In the genomic region with DNA sequence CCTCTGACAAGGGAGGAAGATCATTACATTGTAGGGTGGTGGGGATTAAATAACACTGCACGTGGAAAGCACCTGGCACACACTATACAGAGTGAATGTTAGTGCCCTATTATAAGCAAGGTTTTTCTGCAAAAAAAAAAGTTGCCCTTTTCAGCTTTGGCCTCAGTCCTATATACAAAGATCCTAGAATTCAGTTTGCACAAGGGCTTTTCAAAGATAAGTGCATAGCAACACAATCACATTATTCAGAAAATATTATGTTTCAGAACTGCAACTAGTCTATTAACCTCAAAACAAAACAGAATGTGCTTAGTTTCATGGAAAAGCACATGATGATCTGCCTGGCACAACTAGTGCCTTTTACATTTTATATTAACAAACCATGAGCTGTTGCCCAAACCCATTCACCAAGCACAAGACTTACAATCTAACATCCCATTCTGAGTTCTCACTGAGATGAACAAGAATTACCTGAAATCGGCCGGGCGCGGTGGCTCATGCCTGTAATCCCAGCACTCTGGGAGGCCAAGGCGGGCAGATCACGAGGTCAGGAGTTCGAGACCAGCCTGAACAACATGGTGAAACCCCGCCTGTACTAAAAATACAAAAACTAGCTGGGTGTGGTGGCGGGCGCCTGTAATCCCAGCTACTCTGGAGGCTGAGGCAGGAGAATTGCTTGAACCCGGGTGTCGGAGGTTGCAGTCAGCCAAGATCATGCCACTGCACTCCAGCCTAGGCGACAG, we compare ENCODE assay signal across 9 cellular contexts. TPM values are rescaled to one million over a fixed set of nuclear protein-coding genes. Genes with fewer than 3 reads are reported as not detected.
DNase-seq lines count a peak whose midpoint lies in the region; ATAC-seq and TF ChIP-seq lines count a peak whose summit lies in the region.
"Had no signal": no experiment of that assay in that cellular context is flagged by ENCODE, and none has a peak within 500 bp of the region (broad histone marks: within the 10 kb centered on the region; RNA-seq: fewer than 3 reads in every experiment).

No MANE protein-coding gene starts in this region.

- TF ChIP-seq CTCF in RWPE2 (IDR thresholded peaks at IDR 0.05; ENCODE audit: poor library complexity, severe bottlenecking): no peak
- TF ChIP-seq CTCF in foreskin keratinocyte (conservative IDR thresholded peaks at IDR 0.05): no peak
- TF ChIP-seq CTCF in thoracic aorta (IDR thresholded peaks at IDR 0.05): no peak

- no peak for ATAC-seq in RWPE2 (ENCODE audit: low read depth)
- no peak for ATAC-seq in foreskin keratinocyte
- peak; percentile 15 for ATAC-seq in thoracic aorta (ENCODE audit: insufficient number of reproducible peaks, low FRiP score, low read depth)
- ATAC-seq in HG03565 (IDR thresholded peaks at IDR 0.05; ENCODE audit: unreplicated experiment): no peak

- H3K4me3 ChIP-seq in RWPE2 (ENCODE audit: severe bottlenecking): peak overlapping the region; percentile 72
- peak overlapping the region; percentile 90 for H3K4me3 ChIP-seq in thoracic aorta

- peaks cover 17% of the 10 kb centered on the region for H3K36me3 Mint-ChIP-seq in activated T-cell treated with anti-CD3 and anti-CD28 coated beads, Interleukin-2, amount 50 U/mL, for 24 hours (ENCODE audit: low read depth)

- peak overlapping the region; percentile 91 for H3K4me3 Mint-ChIP-seq in activated T-cell treated with anti-CD3 and anti-CD28 coated beads, Interleukin-2, amount 50 U/mL, for 24 hours

- H3K4me1 ChIP-seq in RWPE2 (ENCODE audit: insufficient read depth, poor library complexity, severe bottlenecking): peaks cover 8% of the 10 kb centered on the region
- peaks cover 24% of the 10 kb centered on the region for H3K4me1 ChIP-seq in foreskin keratinocyte
- peaks cover 20 to 52% of the 10 kb centered on the region in 2 donors for H3K4me1 ChIP-seq in thoracic aorta (ENCODE audit: control insufficient read depth in 1 of 2, low read depth in 2 of 2)

- no peak overlapping the region for H3K27ac Mint-ChIP-seq in activated T-cell treated with anti-CD3 and anti-CD28 coated beads, Interleukin-2, amount 50 U/mL, for 24 hours

- H3K4me1 Mint-ChIP-seq in activated T-cell treated with anti-CD3 and anti-CD28 coated beads, Interleukin-2, amount 50 U/mL, for 24 hours (ENCODE audit: low read depth): peaks cover 56% of the 10 kb centered on the region

- no peak for DNase-seq in activated T-cell treated with anti-CD3 and anti-CD28 coated beads, Interleukin-2, amount 50 U/mL, for 24 hours
- DNase-seq in activated T-cell treated with anti-CD3 and anti-CD28 coated beads, Interleukin-2, amount 50 U/mL, for 1 hour: no peak
- DNase-seq in RWPE2 (ENCODE audit: low spot score) (no peak), foreskin keratinocyte (peak in 1 of 2 donors; percentile 49), thoracic aorta (ENCODE audit: low spot score) (no peak), COR-L47 (lab: John Stamatoyannopoulos, UW) (no peak), GF-D8 (lab: John Stamatoyannopoulos, UW) (no peak)
- DNase-seq: left ventricle myocardium inferior had no signal

- H3K36me3 ChIP-seq in RWPE2 (ENCODE audit: low read depth) (no peaks in the 10 kb centered on the region; the same call in 1 of the 2 replicates), thoracic aorta (no peaks in the 10 kb centered on the region)
- H3K36me3 ChIP-seq: left ventricle myocardium inferior had no signal

- H3K27me3 ChIP-seq in RWPE2 (ENCODE audit: insufficient read depth, poor library complexity, severe bottlenecking) (no peaks in the 10 kb centered on the region), foreskin keratinocyte (no peaks in the 10 kb centered on the region), thoracic aorta (replicated peaks; ENCODE audit: insufficient read depth) (no peaks in the 10 kb centered on the region)

- H3K9me3 Mint-ChIP-seq in activated T-cell treated with anti-CD3 and anti-CD28 coated beads, Interleukin-2, amount 50 U/mL, for 24 hours: no peaks in the 10 kb centered on the region

- H3K27me3 Mint-ChIP-seq in activated T-cell treated with anti-CD3 and anti-CD28 coated beads, Interleukin-2, amount 50 U/mL, for 24 hours: no peaks in the 10 kb centered on the region

- no peaks in the 10 kb centered on the region for H3K9me3 ChIP-seq in RWPE2 (ENCODE audit: severe bottlenecking)
- no peaks in the 10 kb centered on the region for H3K9me3 ChIP-seq in thoracic aorta
- H3K9me3 ChIP-seq: left ventricle myocardium inferior had no signal

- H3K27ac ChIP-seq in RWPE2 (ENCODE audit: poor library complexity, severe bottlenecking) (peak overlapping the region; percentile 63), foreskin keratinocyte (peak overlapping the region; percentile 45), thoracic aorta (peak overlapping the region; percentile 28 to 88)

RNA-seq across cellular contexts. Expression of a gene that starts 1.8 kb away (rescaled TPM):
- 91.2 and 126 TPM in 2 replicates for total RNA-seq in foreskin keratinocyte
- polyA plus RNA-seq in foreskin keratinocyte: 59.0 and 95.3 TPM in 2 replicates
- total RNA-seq in thoracic aorta: 100 to 1,000 TPM; 112 to 128 TPM

RNA-seq across cellular contexts. Expression of a gene that starts 9.9 kb away (rescaled TPM):
- total RNA-seq in foreskin keratinocyte (52.0 and 56.9 TPM in 2 replicates), thoracic aorta (10 to 100 TPM; 30.1 to 49.0 TPM)
- 27.8 and 31.4 TPM in 2 replicates for polyA plus RNA-seq in foreskin keratinocyte
